Comparison of ENCODE assay signal across 29 cellular contexts in the genomic region with DNA sequence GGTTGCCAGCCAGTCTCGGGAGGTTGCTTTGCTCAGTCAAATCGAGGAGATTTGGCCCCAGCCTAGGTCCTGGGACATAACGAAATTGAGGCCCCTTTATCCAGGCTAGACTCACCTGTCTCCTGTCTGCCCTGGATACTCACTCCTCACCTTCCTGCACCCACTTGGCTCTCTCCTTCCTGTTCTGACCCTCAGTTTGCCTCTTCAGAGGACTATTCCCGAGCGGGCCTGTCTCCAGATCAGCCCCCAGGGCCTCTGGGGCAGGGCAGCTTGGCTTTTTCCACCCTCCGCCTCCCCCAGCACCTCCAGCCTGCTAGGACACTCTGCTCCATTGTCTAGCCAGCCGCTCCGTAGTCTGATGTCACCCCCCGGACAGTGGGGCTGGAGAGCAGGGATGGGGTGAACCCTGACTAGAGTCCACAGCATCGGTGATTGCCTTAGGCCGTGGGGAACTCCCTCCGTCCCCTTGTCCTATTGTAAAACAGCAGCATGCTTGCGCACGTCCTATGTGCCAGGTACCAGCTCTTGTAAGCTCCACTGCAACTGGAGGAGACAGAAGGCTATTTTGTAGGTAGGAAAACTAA. TPM values are rescaled to one million over a fixed set of nuclear protein-coding genes. Genes with fewer than 3 reads are reported as not detected.
DNase-seq lines count a peak whose midpoint lies in the region; ATAC-seq, FAIRE-seq and TF ChIP-seq lines count a peak whose summit lies in the region.
"Had no signal": no experiment of that assay in that cellular context is flagged by ENCODE, and none has a peak within 500 bp of the region (broad histone marks: within the 10 kb centered on the region; RNA-seq: fewer than 3 reads in every experiment).

No MANE protein-coding gene starts in this region.

- H3K27ac Mint-ChIP-seq in activated CD8-positive, alpha-beta memory T cell treated with anti-CD3 and anti-CD28 coated beads, Interleukin-2, amount 10 ng/mL, durations not matched to agents 7 days and 5 days, result no peak overlapping the region
- H3K27ac Mint-ChIP-seq in stimulated activated effector memory CD8-positive, alpha-beta T cell treated with anti-CD3 and anti-CD28 coated beads, Interleukin-12 subunit alpha, Interleukin-12 subunit beta, amount 100 ng/mL, for 72 hours, result no peak overlapping the region
- H3K27ac Mint-ChIP-seq: activated CD4-positive, alpha-beta T cell treated with anti-CD3 and anti-CD28 coated beads for 36 hours; activated naive CD8-positive, alpha-beta T cell treated with anti-CD3 and anti-CD28 coated beads, Interleukin-2, amount 10 ng/mL, durations not matched to agents 7 days and 5 days; activated T-helper 17 cell treated with anti-CD3 and anti-CD28 coated beads, Interleukin-2, amount 50 U/mL, for 72 hours had no signal

- no peaks in the 10 kb centered on the region for H3K4me1 Mint-ChIP-seq in activated CD8-positive, alpha-beta memory T cell treated with anti-CD3 and anti-CD28 coated beads, Interleukin-2, amount 10 ng/mL, durations not matched to agents 7 days and 5 days
- H3K4me1 Mint-ChIP-seq in stimulated activated effector memory CD8-positive, alpha-beta T cell treated with anti-CD3 and anti-CD28 coated beads, Interleukin-12 subunit alpha, Interleukin-12 subunit beta, amount 100 ng/mL, for 72 hours, result peaks cover 5% of the 10 kb centered on the region
- H3K4me1 Mint-ChIP-seq: activated CD4-positive, alpha-beta T cell treated with anti-CD3 and anti-CD28 coated beads for 36 hours; activated naive CD8-positive, alpha-beta T cell treated with anti-CD3 and anti-CD28 coated beads, Interleukin-2, amount 10 ng/mL, durations not matched to agents 7 days and 5 days had no signal

- no peak overlapping the region for H3K4me3 Mint-ChIP-seq in activated CD8-positive, alpha-beta memory T cell treated with anti-CD3 and anti-CD28 coated beads, Interleukin-2, amount 10 ng/mL, durations not matched to agents 7 days and 5 days
- no peak overlapping the region for H3K4me3 Mint-ChIP-seq in stimulated activated effector memory CD8-positive, alpha-beta T cell treated with anti-CD3 and anti-CD28 coated beads, Interleukin-12 subunit alpha, Interleukin-12 subunit beta, amount 100 ng/mL, for 72 hours
- H3K4me3 Mint-ChIP-seq: activated CD4-positive, alpha-beta T cell treated with anti-CD3 and anti-CD28 coated beads for 36 hours; activated naive CD8-positive, alpha-beta T cell treated with anti-CD3 and anti-CD28 coated beads, Interleukin-2, amount 10 ng/mL, durations not matched to agents 7 days and 5 days; activated T-helper 17 cell treated with anti-CD3 and anti-CD28 coated beads, Interleukin-2, amount 50 U/mL, for 72 hours; nephron progenitor cell had no signal

- peak; percentile 30 for DNase-seq in activated CD8-positive, alpha-beta memory T cell treated with anti-CD3 and anti-CD28 coated beads, Interleukin-2, amount 10 ng/mL, durations not matched to agents 7 days and 5 days
- DNase-seq in activated CD8-positive, alpha-beta memory T cell treated with anti-CD3 and anti-CD28 coated beads, Interleukin-2, amount 50 U/mL, for 4 hours, result no peak
- DNase-seq in ecto neural progenitor cell (ENCODE audit: low spot score) (peak; percentile 52), midbrain (lab: John Stamatoyannopoulos, UW) (peak; percentile 22), superior temporal gyrus (ENCODE audit: extremely low spot score) (peak; percentile 55), NCI-H69 (lab: John Stamatoyannopoulos, UW) (no peak), D721Med (ENCODE audit: insufficient read length, low spot score) (no peak)
- no peak for DNase-seq in stimulated activated effector memory CD8-positive, alpha-beta T cell treated with anti-CD3 and anti-CD28 coated beads, Interleukin-12 subunit alpha, Interleukin-12 subunit beta, amount 100 ng/mL, for 72 hours (ENCODE audit: low spot score in 2 of 2)
- DNase-seq: activated CD4-positive, alpha-beta T cell treated with anti-CD3 and anti-CD28 coated beads for 36 hours; activated naive CD8-positive, alpha-beta T cell treated with anti-CD3 and anti-CD28 coated beads, Interleukin-2, amount 10 ng/mL, durations not matched to agents 7 days and 5 days; BE2C; DMS79; heart right ventricle; left ventricle myocardium superior; NCI-H1092; NCI-H1930; NCI-H226; NCI-H82; nephron progenitor cell; PC-3; SHP77; stimulated activated CD4-positive, alpha-beta T cell treated with anti-CD3 and anti-CD28 coated beads, Interleukin-2, amount 100 ng/mL, for 48 hours; stimulated activated naive CD4-positive, alpha-beta T cell; T-helper 1 cell; upper lobe of right lung had no signal

- H3K36me3 Mint-ChIP-seq in activated CD8-positive, alpha-beta memory T cell treated with anti-CD3 and anti-CD28 coated beads, Interleukin-2, amount 10 ng/mL, durations not matched to agents 7 days and 5 days, result no peaks in the 10 kb centered on the region
- no peaks in the 10 kb centered on the region for H3K36me3 Mint-ChIP-seq in stimulated activated effector memory CD8-positive, alpha-beta T cell treated with anti-CD3 and anti-CD28 coated beads, Interleukin-12 subunit alpha, Interleukin-12 subunit beta, amount 100 ng/mL, for 72 hours
- H3K36me3 Mint-ChIP-seq: activated naive CD8-positive, alpha-beta T cell treated with anti-CD3 and anti-CD28 coated beads, Interleukin-2, amount 10 ng/mL, durations not matched to agents 7 days and 5 days had no signal

- no peak for FAIRE-seq in D721Med (lab: Jason Lieb, UNC)
- FAIRE-seq: A549 had no signal

- ATAC-seq in activated CD8-positive, alpha-beta memory T cell treated with anti-CD3 and anti-CD28 coated beads, Interleukin-2, amount 10 ng/mL, durations not matched to agents 7 days and 5 days, result no peak
- no peak for ATAC-seq in stimulated activated effector memory CD8-positive, alpha-beta T cell treated with anti-CD3 and anti-CD28 coated beads, Interleukin-12 subunit alpha, Interleukin-12 subunit beta, amount 100 ng/mL, for 72 hours
- ATAC-seq: A549; activated CD4-positive, alpha-beta T cell treated with anti-CD3 and anti-CD28 coated beads for 36 hours; activated T-helper 17 cell treated with anti-CD3 and anti-CD28 coated beads, Interleukin-2, amount 50 U/mL, for 72 hours had no signal

- no peaks in the 10 kb centered on the region for H3K9me3 Mint-ChIP-seq in activated CD8-positive, alpha-beta memory T cell treated with anti-CD3 and anti-CD28 coated beads, Interleukin-2, amount 10 ng/mL, durations not matched to agents 7 days and 5 days (ENCODE audit: low read depth)
- no peaks in the 10 kb centered on the region for H3K9me3 Mint-ChIP-seq in stimulated activated effector memory CD8-positive, alpha-beta T cell treated with anti-CD3 and anti-CD28 coated beads, Interleukin-12 subunit alpha, Interleukin-12 subunit beta, amount 100 ng/mL, for 72 hours
- H3K9me3 Mint-ChIP-seq: activated naive CD8-positive, alpha-beta T cell treated with anti-CD3 and anti-CD28 coated beads, Interleukin-2, amount 10 ng/mL, durations not matched to agents 7 days and 5 days; activated T-helper 17 cell treated with anti-CD3 and anti-CD28 coated beads, Interleukin-2, amount 50 U/mL, for 72 hours; nephron progenitor cell had no signal

- CTCF ChIA-PET in activated CD8-positive, alpha-beta memory T cell treated with anti-CD3 and anti-CD28 coated beads, Interleukin-2, amount 10 ng/mL, durations not matched to agents 7 days and 5 days (lab: Charles Lee), result interaction anchor here (1.8 to 17.2 kb wide), 4 partner anchors 8 to 107 kb away, joined by 4 to 319 read pairs (median 26); no protein-coding TSS in a partner anchor

- no peak for TF ChIP-seq CTCF in D721Med (IDR thresholded peaks at IDR 0.05; ENCODE audit: insufficient read depth, missing control alignments)

- no peaks in the 10 kb centered on the region for H3K27me3 Mint-ChIP-seq in activated CD8-positive, alpha-beta memory T cell treated with anti-CD3 and anti-CD28 coated beads, Interleukin-2, amount 10 ng/mL, durations not matched to agents 7 days and 5 days
- H3K27me3 Mint-ChIP-seq: activated CD4-positive, alpha-beta T cell treated with anti-CD3 and anti-CD28 coated beads for 36 hours; activated T-helper 17 cell treated with anti-CD3 and anti-CD28 coated beads, Interleukin-2, amount 50 U/mL, for 72 hours had no signal

RNA-seq across cellular contexts. Expression of gene WFIKKN2, which starts 8.8 kb away (rescaled TPM):
- total RNA-seq in activated CD8-positive, alpha-beta memory T cell treated with anti-CD3 and anti-CD28 coated beads, Interleukin-2, amount 10 ng/mL, durations not matched to agents 7 days and 5 days, result not detected
- total RNA-seq: activated CD4-positive, alpha-beta T cell treated with anti-CD3 and anti-CD28 coated beads for 36 hours; activated naive CD8-positive, alpha-beta T cell treated with anti-CD3 and anti-CD28 coated beads, Interleukin-2, amount 10 ng/mL, durations not matched to agents 7 days and 5 days; activated T-helper 17 cell treated with anti-CD3 and anti-CD28 coated beads, Interleukin-2, amount 50 U/mL, for 72 hours; mononuclear cell; PC-3; pulmonary artery endothelial cell had no signal

RNA-seq across cellular contexts. Expression of gene TOB1, which starts 21.9 kb away (rescaled TPM):
- 10 to 100 TPM; 34.1 to 47.5 TPM for total RNA-seq in activated CD8-positive, alpha-beta memory T cell treated with anti-CD3 and anti-CD28 coated beads, Interleukin-2, amount 10 ng/mL, durations not matched to agents 7 days and 5 days

Comparison
In these comparisons a context has a peak if more than half of its experiments do, and no peak if none do; other contexts are left out.
1. DNase-seq: peak in activated CD8-positive, alpha-beta memory T cell treated with anti-CD3 and anti-CD28 coated beads, Interleukin-2, amount 10 ng/mL, durations not matched to agents 7 days and 5 days (single experiment), ecto neural progenitor cell (single experiment), midbrain (single experiment) and superior temporal gyrus (single experiment); none in activated CD8-positive, alpha-beta memory T cell treated with anti-CD3 and anti-CD28 coated beads, Interleukin-2, amount 50 U/mL, for 4 hours (single experiment), stimulated activated effector memory CD8-positive, alpha-beta T cell treated with anti-CD3 and anti-CD28 coated beads, Interleukin-12 subunit alpha, Interleukin-12 subunit beta, amount 100 ng/mL, for 72 hours (0 of 2), NCI-H69 (single experiment) and D721Med (single experiment).